ENCODE assay signal across 8 cellular contexts in the genomic region with DNA sequence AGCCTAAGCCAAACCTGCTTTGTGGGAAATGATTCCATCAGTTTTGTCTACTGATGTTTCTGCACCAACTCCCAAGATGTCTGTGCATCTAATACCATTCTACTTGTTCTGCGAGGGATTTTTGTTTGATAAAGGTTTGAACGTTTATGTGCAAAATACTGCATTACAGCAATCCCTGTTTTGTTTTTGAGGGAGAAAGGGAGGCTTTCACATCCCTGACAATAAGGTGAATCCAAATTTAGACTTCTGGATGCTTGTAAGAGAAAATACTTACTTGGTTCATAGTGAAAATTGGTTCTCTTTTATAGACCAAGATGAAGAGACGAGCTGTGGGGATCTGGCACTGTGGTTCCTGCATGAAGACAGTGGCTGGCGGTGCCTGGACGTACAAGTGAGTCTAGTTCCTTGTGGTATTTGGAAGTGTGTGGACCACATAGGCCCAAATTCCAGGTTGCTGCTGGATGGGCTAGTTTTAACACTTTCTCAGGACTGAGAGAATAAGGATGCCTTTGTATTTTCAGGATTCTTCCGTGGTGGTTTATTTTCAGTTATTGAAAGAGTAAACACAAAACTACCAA. TPM values are rescaled to one million over a fixed set of nuclear protein-coding genes. Genes with fewer than 3 reads are reported as not detected.
DNase-seq lines count a peak whose midpoint lies in the region; ATAC-seq and TF ChIP-seq lines count a peak whose summit lies in the region.

No MANE protein-coding gene starts in this region.

- no peak overlapping the region for H2BK12ac ChIP-seq in trophoblast cell (ENCODE audit: low read length)

- BruUV-seq in Panc1 (replicated peaks; lab: Mats Ljungman, UMichigan): TSS peak; percentile 81

- no peak overlapping the region for H4K8ac ChIP-seq in trophoblast cell (ENCODE audit: low read depth, low read length)

- no peak overlapping the region for H2BK5ac ChIP-seq in trophoblast cell (ENCODE audit: low read depth, low read length, poor library complexity)

- H3K79me1 ChIP-seq in trophoblast cell (ENCODE audit: low read length): peaks cover 15% of the 10 kb centered on the region

- no peak overlapping the region for H4K12ac ChIP-seq in trophoblast cell (ENCODE audit: low read depth, low read length)

- H3K27ac ChIP-seq in Panc1 (ENCODE audit: low read length): peak overlapping the region; percentile 98
- H3K27ac ChIP-seq in epithelial cell of prostate: peak overlapping the region; percentile 82
- no peak overlapping the region for H3K27ac ChIP-seq in trophoblast cell (ENCODE audit: low read depth, low read length)

- WGBS in trophoblast cell (ENCODE audit: extremely low coverage, insufficient coverage, insufficient read length): no CpG with 5 or more reads among the region's 6 CpGs

- POLR2A ChIA-PET in Panc1 (lab: Charles Lee): interaction anchor here (0.5 kb wide), 1 partner anchor 41 kb away, joined by 8 read pairs; no protein-coding TSS in a partner anchor

- in situ Hi-C loops in Panc1 (cut with HindIII; ENCODE audit: low pct_unique_long_range_greater_than_20kb, low sequenced_read_pairs): no loop called here

- H3K4me3 ChIP-seq in Panc1 (ENCODE audit: low read depth in 2 of 2, low read length in 2 of 2): peak overlapping the region; percentile 89 to 93
- no peak overlapping the region for H3K4me3 ChIP-seq in trophoblast cell (ENCODE audit: low read depth, low read length)

- intact Hi-C loops in Panc1 (cut with micrococcal nuclease; ENCODE audit: unreplicated experiment): no loop called here

- no peak overlapping the region for H3K23ac ChIP-seq in trophoblast cell (ENCODE audit: low read length)

- no peak overlapping the region for H3K18ac ChIP-seq in trophoblast cell (ENCODE audit: low read length)

- H3K27me3 ChIP-seq in Panc1 (ENCODE audit: control insufficient read depth, insufficient read depth, low read length) (no peaks in the 10 kb centered on the region), trophoblast cell (ENCODE audit: insufficient read depth, low read length) (no peaks in the 10 kb centered on the region)

- peak overlapping the region; percentile 85 for H3K4ac ChIP-seq in trophoblast cell (ENCODE audit: low read depth, low read length)

- H3K36me3 ChIP-seq in Panc1 (ENCODE audit: control insufficient read depth, insufficient read depth, low read length) (peaks cover 38% of the 10 kb centered on the region), trophoblast cell (ENCODE audit: control insufficient read depth in 1 of 2, insufficient read depth in 2 of 2, low read length in 2 of 2) (peaks cover 14 to 31% of the 10 kb centered on the region in 2 experiments)

- H3K9me3 ChIP-seq in Panc1 (ENCODE audit: control insufficient read depth, insufficient read depth, low read depth, low read length): no peaks in the 10 kb centered on the region
- H3K9me3 ChIP-seq in trophoblast cell (ENCODE audit: insufficient read depth, low read depth, low read length): no peaks in the 10 kb centered on the region

- peaks cover 20% of the 10 kb centered on the region for H3K4me1 ChIP-seq in Panc1 (ENCODE audit: control insufficient read depth, insufficient read depth, low read length)
- H3K4me1 ChIP-seq in trophoblast cell (ENCODE audit: control insufficient read depth in 1 of 2, insufficient read depth in 2 of 2, low read length in 2 of 2): peaks cover 3 to 10% of the 10 kb centered on the region in 2 experiments

- H3K4me2 ChIP-seq in trophoblast cell (ENCODE audit: low read length): peak overlapping the region; percentile 80

- no peak overlapping the region for H2AK5ac ChIP-seq in trophoblast cell (ENCODE audit: low read length)

- ATAC-seq in Panc1: no peak

- H3K79me2 ChIP-seq in trophoblast cell (ENCODE audit: control insufficient read depth, insufficient read depth, low read length, poor library complexity): peaks cover 8% of the 10 kb centered on the region

- H4K91ac ChIP-seq in trophoblast cell (ENCODE audit: low read depth, low read length): no peak overlapping the region

- peak overlapping the region; percentile 98 for H3K9ac ChIP-seq in trophoblast cell (ENCODE audit: low read length)

- no peak overlapping the region for H3K14ac ChIP-seq in trophoblast cell (ENCODE audit: low read length)

- CTCF ChIA-PET in Panc1 (lab: Charles Lee): no interaction called here

- no peak overlapping the region for H2AFZ ChIP-seq in trophoblast cell (ENCODE audit: insufficient read depth, low read length, poor library complexity)

- no peak for TF ChIP-seq CTCF in Panc1 (IDR thresholded peaks at IDR 0.05)

- no peak overlapping the region for H2BK120ac ChIP-seq in trophoblast cell (ENCODE audit: insufficient read depth, low read length, poor library complexity)

- DNase-seq in ELR (ENCODE audit: low read depth): peak; percentile 33
- DNase-seq in Panc1 (ENCODE audit: low read depth, low spot score): no peak
- DNase-seq in epithelial cell of prostate (ENCODE audit: low read depth, low spot score): no peak
- no peak for DNase-seq in trophoblast cell
- no peak for DNase-seq in NCI-H2196 (lab: John Stamatoyannopoulos, UW; ENCODE audit: unreplicated experiment)
- no peak for DNase-seq in activated gamma-delta T cell treated with Interleukin-2 at 50 U/mL for 16 hours
- DNase-seq in DMS114 treated with DMSO at 0.1 percent for 48 hours (lab: John Stamatoyannopoulos, UW; ENCODE audit: unreplicated experiment): no peak
- DNase-seq in NCI-H2227 treated with DMSO at 0.1 percent for 48 hours (lab: John Stamatoyannopoulos, UW): no peak

RNA-seq across cellular contexts. Expression of a gene that starts 1.1 kb away (rescaled TPM):
- total RNA-seq in Panc1 (2021; ENCODE audit: unreplicated experiment): 1,826 TPM
- 2,589 TPM for polyA plus RNA-seq in Panc1 (2012; ENCODE audit: insufficient read length)
- polyA plus RNA-seq in trophoblast cell (2013): 7,266 and 7,276 TPM in 2 replicates
